In the genomic region with DNA sequence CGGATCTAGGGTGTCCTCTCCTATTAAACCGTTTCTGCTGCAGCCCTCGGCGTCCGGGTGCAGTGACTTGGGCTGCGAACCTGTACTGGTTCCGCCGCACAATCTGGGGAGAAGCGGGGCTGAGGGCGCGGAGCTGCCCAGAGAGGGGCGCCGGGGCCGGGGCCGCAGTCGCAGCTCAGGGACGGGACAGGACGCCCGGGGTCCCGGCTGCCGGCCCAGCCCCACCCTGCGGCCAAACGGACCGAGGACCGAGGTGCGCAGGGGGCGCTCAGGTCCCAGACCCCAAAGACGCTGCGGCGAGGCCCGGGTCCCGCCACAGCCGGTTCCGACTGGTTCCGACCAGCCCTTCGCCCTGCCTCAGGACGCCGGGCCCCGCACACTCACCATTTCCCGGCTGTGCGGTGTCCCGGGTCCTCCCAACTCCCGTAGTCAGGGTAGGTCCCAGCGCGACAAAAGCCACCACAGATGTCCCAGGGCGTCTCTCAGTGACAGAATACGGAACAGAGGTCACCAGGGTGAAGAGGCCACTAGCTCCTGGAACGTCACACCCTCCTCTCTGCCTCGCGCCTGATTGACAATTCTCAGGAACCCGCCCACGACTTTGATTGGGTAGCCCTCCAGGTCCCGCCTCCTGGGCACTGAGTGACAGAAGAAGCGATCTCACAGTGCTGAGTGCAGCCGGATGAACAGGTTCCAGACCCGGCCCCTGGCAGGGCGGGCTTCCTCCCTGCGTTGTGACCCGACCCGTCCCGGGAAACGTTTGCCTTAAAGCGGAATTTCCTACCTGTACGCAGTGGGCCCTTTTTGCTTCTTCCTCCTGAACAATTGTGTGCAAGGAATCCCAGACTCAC, we compare ENCODE assay signal across 8 cellular contexts. TPM values are rescaled to one million over a fixed set of nuclear protein-coding genes. Genes with fewer than 3 reads are reported as not detected.
DNase-seq lines count a peak whose midpoint lies in the region; ATAC-seq and TF ChIP-seq lines count a peak whose summit lies in the region.

A gene (minus strand): TSS at position 576 of the 851 bp plus-strand sequence. CDS start 189 bp downstream, at position 387.

- no peak for TF ChIP-seq CTCF in fibroblast of lung (conservative IDR thresholded peaks at IDR 0.05 in 1 of 2, IDR thresholded peaks at IDR 0.05 in 1 of 2; ENCODE audit: low read depth in 1 of 2, low read length in 2 of 2)

- peak within 1 kb of the TSS; percentile 86 for H3K4me3 ChIP-seq in Jurkat, Clone E6-1 (ENCODE audit: low read length)
- H3K4me3 ChIP-seq in fibroblast of lung (replicated peaks in 1 of 4; ENCODE audit: control extremely low read depth in 1 of 4, insufficient read depth in 1 of 4, low read depth in 3 of 4, low read length in 4 of 4): peak within 1 kb of the TSS; percentile 80 to 97 (median 95)
- H3K4me3 ChIP-seq in naive thymus-derived CD4-positive, alpha-beta T cell (ENCODE audit: low read length): peak within 1 kb of the TSS; percentile 99

- DNase-seq in DMS153 treated with DMSO at 0.1 percent for 48 hours (lab: John Stamatoyannopoulos, UW; ENCODE audit: unreplicated experiment) (peak; percentile 86), RKO (ENCODE audit: low spot score) (peak; percentile 98), fibroblast of lung (ENCODE audit: low read depth in 2 of 2) (peak; percentile 91 to 94)
- DNase-seq in Jurkat, Clone E6-1 (ENCODE audit: low read depth, low spot score): peak; percentile 97
- peak; percentile 87 to 90 for DNase-seq in activated T-helper 1 cell treated with anti-CD3 and anti-CD28 coated beads, Interleukin-2, amount 50 U/mL, for 16 hours (ENCODE audit: low read depth in 1 of 2, low spot score in 1 of 2)
- peak; percentile 77 to 96 (median 93) for DNase-seq in naive thymus-derived CD4-positive, alpha-beta T cell
- peak; percentile 97 for DNase-seq in stimulated activated naive B cell treated with anti-CD40 and anti-IgM and Interleukin-4, amounts not matched to agents 10 μg/mL and 1 μg/mL and 100 μg/mL, for 72 hours

- no peaks in the 10 kb centered on the region for H3K9me3 ChIP-seq in fibroblast of lung (ENCODE audit: control insufficient read depth, insufficient read depth, low read depth, low read length)
- no peaks in the 10 kb centered on the region for H3K9me3 ChIP-seq in naive thymus-derived CD4-positive, alpha-beta T cell (ENCODE audit: control insufficient read depth in 2 of 3, low read length in 3 of 3)

- intact Hi-C loops in naive thymus-derived CD4-positive, alpha-beta T cell (cut with micrococcal nuclease): loop anchor here (1.0 to 10.0 kb wide), 12 partner anchors 39 to 873 kb away; a partner anchor contains a TSS

- H3K4me3 Mint-ChIP-seq in naive thymus-derived CD4-positive, alpha-beta T cell: peak within 1 kb of the TSS; percentile 89 to 99 (median 99)
- H3K4me3 Mint-ChIP-seq in stimulated activated naive B cell treated with anti-CD40 and anti-IgM and Interleukin-4, amounts not matched to agents 10 μg/mL and 1 μg/mL and 100 μg/mL, for 72 hours: peak within 1 kb of the TSS; percentile 98 to 99

- peaks cover 31% of the 10 kb centered on the region for H3K79me2 ChIP-seq in fibroblast of lung (ENCODE audit: control insufficient read depth, insufficient read depth, low read length)

- peak; percentile 90 for ATAC-seq in GM21576 (IDR thresholded peaks at IDR 0.05; ENCODE audit: unreplicated experiment)
- peak; percentile 99 for ATAC-seq in naive thymus-derived CD4-positive, alpha-beta T cell
- peak; percentile 95 to 96 for ATAC-seq in stimulated activated naive B cell treated with anti-CD40 and anti-IgM and Interleukin-4, amounts not matched to agents 10 μg/mL and 1 μg/mL and 100 μg/mL, for 72 hours (replicated peaks)

- no peaks in the 10 kb centered on the region for H3K27me3 ChIP-seq in fibroblast of lung (ENCODE audit: control insufficient read depth, insufficient read depth, low read length)
- no peaks in the 10 kb centered on the region for H3K27me3 ChIP-seq in naive thymus-derived CD4-positive, alpha-beta T cell (ENCODE audit: control insufficient read depth in 2 of 2, insufficient read depth in 2 of 2, low read length in 2 of 2)

- H3K4me1 ChIP-seq in fibroblast of lung (ENCODE audit: control insufficient read depth, extremely low read depth, insufficient read depth, low read length): no peaks in the 10 kb centered on the region
- peaks cover 12 to 19% of the 10 kb centered on the region in 2 donors for H3K4me1 ChIP-seq in naive thymus-derived CD4-positive, alpha-beta T cell (ENCODE audit: control insufficient read depth in 2 of 2, insufficient read depth in 2 of 2, low read length in 2 of 2)

- H3K9me3 Mint-ChIP-seq in naive thymus-derived CD4-positive, alpha-beta T cell: peaks cover 0 to 29% (median 0%) of the 10 kb centered on the region in 11 donors
- H3K9me3 Mint-ChIP-seq in stimulated activated naive B cell treated with anti-CD40 and anti-IgM and Interleukin-4, amounts not matched to agents 10 μg/mL and 1 μg/mL and 100 μg/mL, for 72 hours: no peaks in the 10 kb centered on the region

- peak within 1 kb of the TSS; percentile 99 for H2AFZ ChIP-seq in fibroblast of lung (ENCODE audit: low read length)

- no peaks in the 10 kb centered on the region for H3K36me3 ChIP-seq in fibroblast of lung (ENCODE audit: control insufficient read depth, insufficient read depth, low read length)
- H3K36me3 ChIP-seq in naive thymus-derived CD4-positive, alpha-beta T cell (ENCODE audit: control insufficient read depth in 2 of 3, insufficient read depth in 3 of 3, low read length in 3 of 3): peaks cover 0 to 8% (median 0%) of the 10 kb centered on the region in 3 experiments

- H3K27ac ChIP-seq in fibroblast of lung (ENCODE audit: insufficient read depth, low read length): peak within 1 kb of the TSS; percentile 92
- peak within 1 kb of the TSS; percentile 90 for H3K27ac ChIP-seq in naive thymus-derived CD4-positive, alpha-beta T cell (ENCODE audit: low read depth, low read length)

- H4K20me1 ChIP-seq in fibroblast of lung (ENCODE audit: control insufficient read depth, extremely low read depth, insufficient read depth, low read length): no peaks in the 10 kb centered on the region

- no peaks in the 10 kb centered on the region for H3K27me3 Mint-ChIP-seq in naive thymus-derived CD4-positive, alpha-beta T cell
- no peaks in the 10 kb centered on the region for H3K27me3 Mint-ChIP-seq in stimulated activated naive B cell treated with anti-CD40 and anti-IgM and Interleukin-4, amounts not matched to agents 10 μg/mL and 1 μg/mL and 100 μg/mL, for 72 hours

- peak within 1 kb of the TSS; percentile 88 for H3K4me2 ChIP-seq in fibroblast of lung (ENCODE audit: extremely low read depth, insufficient read depth, low read length)

- POLR2A ChIA-PET in naive thymus-derived CD4-positive, alpha-beta T cell (lab: Charles Lee): interaction anchor here (0.6 to 11.1 kb wide), 8 partner anchors 17 to 488 kb away, joined by 3 to 164 read pairs (median 6); a partner anchor contains a TSS

- H3K36me3 Mint-ChIP-seq in naive thymus-derived CD4-positive, alpha-beta T cell: peaks cover 0 to 54% (median 12%) of the 10 kb centered on the region in 5 donors
- H3K36me3 Mint-ChIP-seq in stimulated activated naive B cell treated with anti-CD40 and anti-IgM and Interleukin-4, amounts not matched to agents 10 μg/mL and 1 μg/mL and 100 μg/mL, for 72 hours: peaks cover 5 to 19% of the 10 kb centered on the region in 2 donors

- peak within 1 kb of the TSS; percentile 94 for H3K9ac ChIP-seq in fibroblast of lung (ENCODE audit: insufficient read depth, low read length)

- H3K27ac Mint-ChIP-seq in naive thymus-derived CD4-positive, alpha-beta T cell: peak within 1 kb of the TSS; percentile 93 to 99 (median 97)
- peak within 1 kb of the TSS; percentile 99 for H3K27ac Mint-ChIP-seq in stimulated activated naive B cell treated with anti-CD40 and anti-IgM and Interleukin-4, amounts not matched to agents 10 μg/mL and 1 μg/mL and 100 μg/mL, for 72 hours

- CTCF ChIA-PET in naive thymus-derived CD4-positive, alpha-beta T cell (lab: Charles Lee): interaction anchor here (2.2 kb wide), 1 partner anchor 38 kb away, joined by 6 read pairs; a partner anchor contains a TSS

- H3K4me1 Mint-ChIP-seq in naive thymus-derived CD4-positive, alpha-beta T cell: peaks cover 25 to 51% (median 36%) of the 10 kb centered on the region in 7 donors
- peaks cover 17 to 40% of the 10 kb centered on the region in 2 donors for H3K4me1 Mint-ChIP-seq in stimulated activated naive B cell treated with anti-CD40 and anti-IgM and Interleukin-4, amounts not matched to agents 10 μg/mL and 1 μg/mL and 100 μg/mL, for 72 hours

RNA-seq across cellular contexts. Expression of the gene that starts here (rescaled TPM):
- polyA plus RNA-seq in Jurkat, Clone E6-1 (2012; ENCODE audit: insufficient read depth, insufficient read length): 5.1 TPM
- 7.7 and 16.3 TPM in 2 replicates for total RNA-seq in fibroblast of lung
- polyA plus RNA-seq in fibroblast of lung: 5.2 and 5.9 TPM in 2 replicates
- 3.5 and 4.0 TPM in 2 replicates for polyA plus RNA-seq in fibroblast of lung (2012)
- 1.1 and 5.6 TPM in 2 replicates for polyA minus RNA-seq in fibroblast of lung (ENCODE audit: low replicate concordance)
- 10 to 100 TPM; 16.3 to 67.4 (median 31.3) TPM for total RNA-seq in naive thymus-derived CD4-positive, alpha-beta T cell
- 10 to 100 TPM; 19.2 to 32.2 TPM for polyA plus RNA-seq in naive thymus-derived CD4-positive, alpha-beta T cell

Comparison
In these comparisons a context has a peak if more than half of its experiments do, and no peak if none do; other contexts are left out.
1. Peak in every context shown above with its lines: DNase-seq, ATAC-seq, H3K4me3 ChIP-seq and H3K27ac ChIP-seq.